11 cellular contexts compared by ENCODE assay signal in genomic region chr3:68256635-68257034, GRCh38.
DNase-seq lines count a peak whose midpoint lies in the region; ATAC-seq, FAIRE-seq and TF ChIP-seq lines count a peak whose summit lies in the region.
"Had no signal": no experiment of that assay in that cellular context is flagged by ENCODE, and none has a peak within 500 bp of the region (broad histone marks: within the 10 kb centered on the region; RNA-seq: fewer than 3 reads in every experiment).

No MANE protein-coding gene starts in this region.

- in situ Hi-C loops in HepG2 (cut with HindIII; ENCODE audit: extremely low pct_ligation_motif_present, low pct_unique_long_range_greater_than_20kb) = no loop called here

- POLR2A ChIA-PET in CD4-positive, alpha-beta T cell (lab: Charles Lee) = interaction anchor here (0.5 kb wide), 1 partner anchor 655 kb away, joined by 3 read pairs; no protein-coding TSS in a partner anchor
- POLR2A ChIA-PET in activated CD4-positive, alpha-beta memory T cell treated with anti-CD3 and anti-CD28 coated beads for 36 hours (lab: Charles Lee) = interaction anchor here (1.2 kb wide), 1 partner anchor 12 kb away, joined by 3 read pairs; no protein-coding TSS in a partner anchor
- POLR2A ChIA-PET in HepG2 (lab: Yijun Ruan, JAX) = no interaction called here

- H3K4me1 Mint-ChIP-seq in CD4-positive, alpha-beta T cell (ENCODE audit: low read depth) = peaks cover 6% of the 10 kb centered on the region
- H3K4me1 Mint-ChIP-seq in activated CD4-positive, alpha-beta memory T cell treated with anti-CD3 and anti-CD28 coated beads for 36 hours (ENCODE audit: low read depth) = no peaks in the 10 kb centered on the region
- no peaks in the 10 kb centered on the region for H3K4me1 Mint-ChIP-seq in Calu3 (ENCODE audit: low read depth, unreplicated experiment)

- no peak for ATAC-seq in CD4-positive, alpha-beta T cell (ENCODE audit: poor library complexity)
- no peak for ATAC-seq in HepG2
- no peak for ATAC-seq in GM18870 (IDR thresholded peaks at IDR 0.05; ENCODE audit: unreplicated experiment)

- no peak for FAIRE-seq in HepG2 (lab: Jason Lieb, UNC)

- no peaks in the 10 kb centered on the region for H3K27me3 ChIP-seq in CD4-positive, alpha-beta T cell (ENCODE audit: control insufficient read depth, insufficient read depth, low read length)
- no peaks in the 10 kb centered on the region for H3K27me3 ChIP-seq in Karpas-422 (ENCODE audit: low read length)
- H3K27me3 ChIP-seq in HepG2 (ENCODE audit: control insufficient read depth in 1 of 2, insufficient read depth in 2 of 2, low read length in 2 of 2) = no peaks in the 10 kb centered on the region

- H2AFZ ChIP-seq in Karpas-422 (ENCODE audit: low read length) (no peak overlapping the region), HepG2 (ENCODE audit: low read length) (no peak overlapping the region)

- no peaks in the 10 kb centered on the region for H3K9me3 Mint-ChIP-seq in CD4-positive, alpha-beta T cell
- H3K9me3 Mint-ChIP-seq in activated CD4-positive, alpha-beta memory T cell treated with anti-CD3 and anti-CD28 coated beads for 36 hours = no peaks in the 10 kb centered on the region
- H3K9me3 Mint-ChIP-seq in Calu3 (ENCODE audit: low read depth, unreplicated experiment) = peaks cover 13% of the 10 kb centered on the region

- H3K4me3 Mint-ChIP-seq in CD4-positive, alpha-beta T cell = no peak overlapping the region
- no peak overlapping the region for H3K4me3 Mint-ChIP-seq in activated CD4-positive, alpha-beta memory T cell treated with anti-CD3 and anti-CD28 coated beads for 36 hours
- H3K4me3 Mint-ChIP-seq in Calu3 (ENCODE audit: low read depth, unreplicated experiment) = no peak overlapping the region

- H3K27ac Mint-ChIP-seq in CD4-positive, alpha-beta T cell = no peak overlapping the region
- no peak overlapping the region for H3K27ac Mint-ChIP-seq in activated CD4-positive, alpha-beta memory T cell treated with anti-CD3 and anti-CD28 coated beads for 36 hours
- H3K27ac Mint-ChIP-seq in Calu3 (ENCODE audit: unreplicated experiment) = no peak overlapping the region

- WGBS in HepG2 (ENCODE audit: low lambda C conversion rate) = 0% methylated on average over 1 of the region's 1 CpG

- peak; percentile 57 for TF ChIP-seq CTCF in CD4-positive, alpha-beta T cell (IDR thresholded peaks at IDR 0.05)
- TF ChIP-seq CTCF in HepG2 (CRISPR knock-in tag; IDR thresholded peaks at IDR 0.05) (peak; percentile 22; the same call in 1 of the 2 replicates), Calu3 (IDR thresholded peaks at IDR 0.05; ENCODE audit: unreplicated experiment) (no peak)

- H3K79me2 ChIP-seq in Karpas-422 (ENCODE audit: low read length) (no peaks in the 10 kb centered on the region), HepG2 (ENCODE audit: insufficient read depth, low read length) (no peaks in the 10 kb centered on the region)

- H3K9ac ChIP-seq in Karpas-422 (ENCODE audit: low read length) (no peak overlapping the region), HepG2 (ENCODE audit: insufficient read depth, low read depth, low read length) (no peak overlapping the region)

- no TSS peak for BruUV-seq in HepG2 (replicated peaks; lab: Mats Ljungman, UMichigan)
- no TSS peak for BruUV-seq in Calu3 (replicated peaks; lab: Mats Ljungman, UMichigan)

- no peak for TF ChIP-seq POLR2A in HepG2 (IDR thresholded peaks at IDR 0.05; ENCODE audit: insufficient read depth in 1 of 2, low read depth in 2 of 2, low read length in 2 of 2)

- no peak for TF ChIP-seq EP300 in HepG2 (IDR thresholded peaks at IDR 0.05; ENCODE audit: low read depth in 2 of 2, low read length in 2 of 2)
- TF ChIP-seq EP300 in HepG2 (CRISPR knock-in tag; IDR thresholded peaks at IDR 0.05; ENCODE audit: borderline replicate concordance) = no peak

- H3K9me3 ChIP-seq in CD4-positive, alpha-beta T cell (ENCODE audit: control insufficient read depth, low read length) = no peaks in the 10 kb centered on the region
- H3K9me3 ChIP-seq in Karpas-422 (ENCODE audit: low read length) (no peaks in the 10 kb centered on the region), HepG2 (ENCODE audit: low read length) (no peaks in the 10 kb centered on the region)

- H3K36me3 ChIP-seq in Karpas-422 (ENCODE audit: insufficient read depth, low read length) = no peaks in the 10 kb centered on the region
- no peaks in the 10 kb centered on the region for H3K36me3 ChIP-seq in HepG2 (replicated peaks in 1 of 2; ENCODE audit: control insufficient read depth in 1 of 2, insufficient read depth in 2 of 2, low read length in 2 of 2)

- peak in 6 of 10 experiments; percentile 3 to 17 (median 7) for DNase-seq in CD4-positive, alpha-beta T cell
- DNase-seq in Karpas-422 (peak; percentile 49), HepG2 (ENCODE audit: low spot score) (no peak), Calu3 (no peak), DMS79 (lab: John Stamatoyannopoulos, UW) (no peak), glomerular visceral epithelial cell (ENCODE audit: extremely low spot score) (no peak)
- DNase-seq in activated CD4-positive, alpha-beta memory T cell treated with anti-CD3 and anti-CD28 coated beads for 36 hours = peak; percentile 36
- DNase-seq: EL, NCI-H526 treated with DMSO at 0.1 percent for 48 hours had no signal

- no peaks in the 10 kb centered on the region for H3K9me2 ChIP-seq in Karpas-422 (replicated peaks; ENCODE audit: insufficient read depth, low read length)

- H3K27me3 Mint-ChIP-seq in CD4-positive, alpha-beta T cell = no peaks in the 10 kb centered on the region
- no peaks in the 10 kb centered on the region for H3K27me3 Mint-ChIP-seq in activated CD4-positive, alpha-beta memory T cell treated with anti-CD3 and anti-CD28 coated beads for 36 hours
- no peaks in the 10 kb centered on the region for H3K27me3 Mint-ChIP-seq in Calu3 (ENCODE audit: unreplicated experiment)

- no peaks in the 10 kb centered on the region for H3K36me3 Mint-ChIP-seq in CD4-positive, alpha-beta T cell (ENCODE audit: low read depth)
- peaks cover 5% of the 10 kb centered on the region for H3K36me3 Mint-ChIP-seq in activated CD4-positive, alpha-beta memory T cell treated with anti-CD3 and anti-CD28 coated beads for 36 hours
- H3K36me3 Mint-ChIP-seq in Calu3 (ENCODE audit: insufficient read depth, unreplicated experiment) = no peaks in the 10 kb centered on the region

- H3K4me1 ChIP-seq in Karpas-422 (ENCODE audit: low read length) (no peaks in the 10 kb centered on the region), HepG2 (ENCODE audit: insufficient read depth, low read length) (no peaks in the 10 kb centered on the region)

- CTCF ChIA-PET in CD4-positive, alpha-beta T cell (lab: Charles Lee) = no interaction called here
- CTCF ChIA-PET in activated CD4-positive, alpha-beta memory T cell treated with anti-CD3 and anti-CD28 coated beads for 36 hours (lab: Charles Lee) = interaction anchor here (1.0 kb wide), 1 partner anchor 621 kb away, joined by 3 read pairs; no protein-coding TSS in a partner anchor
- CTCF ChIA-PET in HepG2 (lab: Yijun Ruan, JAX; ENCODE audit: low intra/inter-chr PET ratio, low total read pairs) = no interaction called here
- CTCF ChIA-PET in Calu3 (lab: Charles Lee) = no interaction called here

- H3K4me2 ChIP-seq in Karpas-422 (ENCODE audit: low read depth, low read length, poor library complexity, severe bottlenecking) = no peak overlapping the region
- no peak overlapping the region for H3K4me2 ChIP-seq in HepG2 (ENCODE audit: low read depth, low read length)

- H3K4me3 ChIP-seq in Karpas-422 (ENCODE audit: low read length) (no peak overlapping the region), HepG2 (replicated peaks in 1 of 3; ENCODE audit: insufficient read depth in 1 of 3, low read depth in 2 of 3, low read length in 3 of 3) (no peak overlapping the region)

- no peak overlapping the region for H3K27ac ChIP-seq in CD4-positive, alpha-beta T cell (ENCODE audit: low read depth, low read length)
- H3K27ac ChIP-seq in Karpas-422 (ENCODE audit: low read length) = no peak overlapping the region
- no peak overlapping the region for H3K27ac ChIP-seq in HepG2 (ENCODE audit: extremely low read length, insufficient read depth, low read length)
- H3K27ac ChIP-seq: epithelial cell of prostate had no signal

- H4K20me1 ChIP-seq in Karpas-422 (ENCODE audit: insufficient read depth, low read depth, low read length) = no peaks in the 10 kb centered on the region
- H4K20me1 ChIP-seq in HepG2 (ENCODE audit: insufficient read depth, low read length) = no peaks in the 10 kb centered on the region

- TF ChIP-seq RAD21 in HepG2 (CRISPR knock-in tag; IDR thresholded peaks at IDR 0.05) = no peak

- intact Hi-C loops in CD4-positive, alpha-beta T cell (cut with DNase I, micrococcal nuclease) = loop anchor here (1.0 to 5.0 kb wide), 6 partner anchors 355 to 1144 kb away; no protein-coding TSS in a partner anchor
- intact Hi-C loops in activated CD4-positive, alpha-beta memory T cell treated with anti-CD3 and anti-CD28 coated beads for 36 hours (cut with micrococcal nuclease) = loop anchor here (10.0 kb wide), 1 partner anchor 252 kb away; a partner anchor contains a TSS
- intact Hi-C loops in HepG2 (cut with micrococcal nuclease; ENCODE audit: unreplicated experiment) (loop anchor here (2.0 kb wide), 1 partner anchor 356 kb away; no protein-coding TSS in a partner anchor), Calu3 (cut with micrococcal nuclease; ENCODE audit: unreplicated experiment) (loop anchor here (10.0 kb wide), 1 partner anchor 352 kb away; no protein-coding TSS in a partner anchor)

TF ChIP-seq in HepG2, 621 proteins besides CTCF, POLR2A, EP300 and RAD21:
- TF ChIP-seq SMC3 (IDR thresholded peaks at IDR 0.05; ENCODE audit: low read length) (peak; percentile 32; the same call in 1 of the 2 replicates), TBX3 (IDR thresholded peaks at IDR 0.05; ENCODE audit: borderline replicate concordance) (no peak), TBX2 (CRISPR knock-in tag; IDR thresholded peaks at IDR 0.05; ENCODE audit: borderline replicate concordance) (no peak)

Comparison
In these comparisons a context has a peak if more than half of its experiments do, and no peak if none do; other contexts are left out.
1. DNase-seq: peak in CD4-positive, alpha-beta T cell (6 of 10), Karpas-422 (single experiment) and activated CD4-positive, alpha-beta memory T cell treated with anti-CD3 and anti-CD28 coated beads for 36 hours (single experiment); none in HepG2 (single experiment), Calu3 (single experiment), DMS79 (single experiment) and glomerular visceral epithelial cell (single experiment).